In the genomic region with DNA sequence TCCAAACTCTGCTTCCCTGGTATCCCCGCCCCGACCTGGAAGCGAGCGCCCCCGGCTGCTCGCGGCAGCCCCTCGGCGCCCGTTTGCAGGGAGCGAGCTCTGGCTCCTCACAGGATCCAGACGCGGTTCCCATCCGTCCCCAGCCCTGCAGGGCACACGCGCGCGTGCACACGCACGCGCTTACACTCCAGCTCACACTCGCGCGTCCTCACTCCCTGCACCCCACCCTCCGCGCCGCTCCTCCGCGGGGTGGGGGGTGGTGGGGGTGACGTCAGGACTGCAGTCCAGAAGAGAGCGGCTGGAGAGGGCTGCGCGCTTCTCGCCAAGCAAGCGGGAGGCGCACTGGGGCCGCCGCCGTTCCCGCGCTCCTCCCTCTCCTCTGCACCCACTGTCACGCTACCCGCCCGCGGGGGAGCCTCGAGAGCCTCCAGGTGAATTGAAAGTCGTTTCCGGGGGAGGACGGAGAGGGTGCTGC, we compare ENCODE assay signal across 10 cellular contexts.
DNase-seq lines count a peak whose midpoint lies in the region; ATAC-seq, FAIRE-seq and TF ChIP-seq lines count a peak whose summit lies in the region.
"Had no signal": no experiment of that assay in that cellular context is flagged by ENCODE, and none has a peak within 500 bp of the region (broad histone marks: within the 10 kb centered on the region; RNA-seq: fewer than 3 reads in every experiment).

No MANE protein-coding gene starts in this region.

- TF ChIP-seq POLR2A in GM12892 (IDR thresholded peaks at IDR 0.05; ENCODE audit: low read depth, low read length), result no peak

- peak; percentile 39 for DNase-seq in activated T-cell treated with anti-CD3 and anti-CD28 coated beads, Interleukin-2, amount 50 U/mL, for 24 hours
- DNase-seq in activated T-cell treated with anti-CD3 and anti-CD28 coated beads for 4 hours (no peak), kidney tubule cell (ENCODE audit: low spot score) (peak; percentile 14), GM12892 (ENCODE audit: insufficient read length) (no peak)
- DNase-seq in activated naive CD8-positive, alpha-beta T cell treated with anti-CD3 and anti-CD28 coated beads, Interleukin-2, amount 50 U/mL, for 24 hours, result no peak
- DNase-seq in stimulated activated naive CD8-positive, alpha-beta T cell treated with anti-CD3 and anti-CD28 coated beads, Interleukin-15, amount 100 ng/mL, for 72 hours, result no peak
- no peak for DNase-seq in stimulated activated CD4-positive, alpha-beta T cell treated with anti-CD3 and anti-CD28 coated beads, Interleukin-1b, Interleukin-23, amount 100 ng/mL, for 48 hours
- DNase-seq: HFFc6, IMR-90 had no signal

- peak overlapping the region; percentile 62 for H3K4me3 Mint-ChIP-seq in activated T-cell treated with anti-CD3 and anti-CD28 coated beads, Interleukin-2, amount 50 U/mL, for 24 hours
- peak overlapping the region; percentile 32 for H3K4me3 Mint-ChIP-seq in activated naive CD8-positive, alpha-beta T cell treated with anti-CD3 and anti-CD28 coated beads, Interleukin-2, amount 50 U/mL, for 24 hours
- peak overlapping the region; percentile 68 to 92 for H3K4me3 Mint-ChIP-seq in stimulated activated naive CD8-positive, alpha-beta T cell treated with anti-CD3 and anti-CD28 coated beads, Interleukin-15, amount 100 ng/mL, for 72 hours
- H3K4me3 Mint-ChIP-seq: HFFc6 had no signal

- no peak for FAIRE-seq in GM12892 (lab: Jason Lieb, UNC)

- ATAC-seq in activated naive CD8-positive, alpha-beta T cell treated with anti-CD3 and anti-CD28 coated beads, Interleukin-2, amount 50 U/mL, for 24 hours, result no peak
- peak; percentile 37 for ATAC-seq in stimulated activated naive CD8-positive, alpha-beta T cell treated with anti-CD3 and anti-CD28 coated beads, Interleukin-15, amount 100 ng/mL, for 72 hours
- no peak for ATAC-seq in HG02938 (IDR thresholded peaks at IDR 0.05; ENCODE audit: unreplicated experiment)

- no peaks in the 10 kb centered on the region for H3K9me3 Mint-ChIP-seq in activated T-cell treated with anti-CD3 and anti-CD28 coated beads, Interleukin-2, amount 50 U/mL, for 24 hours
- H3K9me3 Mint-ChIP-seq in activated naive CD8-positive, alpha-beta T cell treated with anti-CD3 and anti-CD28 coated beads, Interleukin-2, amount 50 U/mL, for 24 hours, result no peaks in the 10 kb centered on the region
- H3K9me3 Mint-ChIP-seq in stimulated activated naive CD8-positive, alpha-beta T cell treated with anti-CD3 and anti-CD28 coated beads, Interleukin-15, amount 100 ng/mL, for 72 hours, result no peaks in the 10 kb centered on the region

- H3K27ac Mint-ChIP-seq in activated T-cell treated with anti-CD3 and anti-CD28 coated beads, Interleukin-2, amount 50 U/mL, for 24 hours, result no peak overlapping the region
- H3K27ac Mint-ChIP-seq in activated naive CD8-positive, alpha-beta T cell treated with anti-CD3 and anti-CD28 coated beads, Interleukin-2, amount 50 U/mL, for 24 hours, result no peak overlapping the region
- no peak overlapping the region for H3K27ac Mint-ChIP-seq in stimulated activated naive CD8-positive, alpha-beta T cell treated with anti-CD3 and anti-CD28 coated beads, Interleukin-15, amount 100 ng/mL, for 72 hours
- H3K27ac Mint-ChIP-seq: HFFc6 had no signal

- H3K27me3 Mint-ChIP-seq in activated T-cell treated with anti-CD3 and anti-CD28 coated beads, Interleukin-2, amount 50 U/mL, for 24 hours, result peaks cover 64% of the 10 kb centered on the region
- H3K27me3 Mint-ChIP-seq in activated naive CD8-positive, alpha-beta T cell treated with anti-CD3 and anti-CD28 coated beads, Interleukin-2, amount 50 U/mL, for 24 hours, result peaks cover 61% of the 10 kb centered on the region
- peaks cover 63% of the 10 kb centered on the region for H3K27me3 Mint-ChIP-seq in stimulated activated naive CD8-positive, alpha-beta T cell treated with anti-CD3 and anti-CD28 coated beads, Interleukin-15, amount 100 ng/mL, for 72 hours

- no peaks in the 10 kb centered on the region for H3K36me3 Mint-ChIP-seq in activated T-cell treated with anti-CD3 and anti-CD28 coated beads, Interleukin-2, amount 50 U/mL, for 24 hours (ENCODE audit: low read depth)
- H3K36me3 Mint-ChIP-seq in activated naive CD8-positive, alpha-beta T cell treated with anti-CD3 and anti-CD28 coated beads, Interleukin-2, amount 50 U/mL, for 24 hours (ENCODE audit: low read depth), result no peaks in the 10 kb centered on the region

- peaks cover 16% of the 10 kb centered on the region for H3K4me1 Mint-ChIP-seq in activated T-cell treated with anti-CD3 and anti-CD28 coated beads, Interleukin-2, amount 50 U/mL, for 24 hours (ENCODE audit: low read depth)
- H3K4me1 Mint-ChIP-seq in activated naive CD8-positive, alpha-beta T cell treated with anti-CD3 and anti-CD28 coated beads, Interleukin-2, amount 50 U/mL, for 24 hours, result peaks cover 13% of the 10 kb centered on the region
- H3K4me1 Mint-ChIP-seq in stimulated activated naive CD8-positive, alpha-beta T cell treated with anti-CD3 and anti-CD28 coated beads, Interleukin-15, amount 100 ng/mL, for 72 hours, result peaks cover 43% of the 10 kb centered on the region

Comparison
In these comparisons a context has a peak if more than half of its experiments do, and no peak if none do; other contexts are left out.
1. DNase-seq: peak in activated T-cell treated with anti-CD3 and anti-CD28 coated beads, Interleukin-2, amount 50 U/mL, for 24 hours (single experiment) and kidney tubule cell (single experiment); none in activated T-cell treated with anti-CD3 and anti-CD28 coated beads for 4 hours (single experiment), activated naive CD8-positive, alpha-beta T cell treated with anti-CD3 and anti-CD28 coated beads, Interleukin-2, amount 50 U/mL, for 24 hours (single experiment), stimulated activated naive CD8-positive, alpha-beta T cell treated with anti-CD3 and anti-CD28 coated beads, Interleukin-15, amount 100 ng/mL, for 72 hours (0 of 2), stimulated activated CD4-positive, alpha-beta T cell treated with anti-CD3 and anti-CD28 coated beads, Interleukin-1b, Interleukin-23, amount 100 ng/mL, for 48 hours (single experiment) and GM12892 (single experiment).
2. Peak in every context shown above with its lines, with median percentiles within 50 percentile points of each other: H3K4me3 Mint-ChIP-seq.